ENCODE assay signal across 1 cellular context in genomic region chr11:14635559-14635958, GRCh38.
TF ChIP-seq lines count a peak whose summit lies in the region.

No MANE protein-coding gene starts in this region.

TF ChIP-seq in HepG2, 621 proteins besides CTCF, POLR2A, EP300 and RAD21:
- TF ChIP-seq ZNF670 (CRISPR knock-in tag; IDR thresholded peaks at IDR 0.05; ENCODE audit: borderline replicate concordance) (no peak), BRF2 (CRISPR knock-in tag; IDR thresholded peaks at IDR 0.05) (no peak), ZNF414 (CRISPR knock-in tag; IDR thresholded peaks at IDR 0.05) (no peak), SNRNP70 (IDR thresholded peaks at IDR 0.05; ENCODE audit: low read depth, low read length) (no peak), KDM6A (CRISPR knock-in tag; IDR thresholded peaks at IDR 0.05; ENCODE audit: low read depth) (no peak), ZBTB44 (CRISPR knock-in tag; IDR thresholded peaks at IDR 0.05) (no peak), PHF20 (CRISPR knock-in tag; IDR thresholded peaks at IDR 0.05) (no peak), ZNF564 (CRISPR knock-in tag; IDR thresholded peaks at IDR 0.05) (no peak), TBL1XR1 (IDR thresholded peaks at IDR 0.05; ENCODE audit: borderline replicate concordance, low read length, partially characterized antibody) (no peak)
